ENCODE assay signal across 8 cellular contexts in the genomic region with DNA sequence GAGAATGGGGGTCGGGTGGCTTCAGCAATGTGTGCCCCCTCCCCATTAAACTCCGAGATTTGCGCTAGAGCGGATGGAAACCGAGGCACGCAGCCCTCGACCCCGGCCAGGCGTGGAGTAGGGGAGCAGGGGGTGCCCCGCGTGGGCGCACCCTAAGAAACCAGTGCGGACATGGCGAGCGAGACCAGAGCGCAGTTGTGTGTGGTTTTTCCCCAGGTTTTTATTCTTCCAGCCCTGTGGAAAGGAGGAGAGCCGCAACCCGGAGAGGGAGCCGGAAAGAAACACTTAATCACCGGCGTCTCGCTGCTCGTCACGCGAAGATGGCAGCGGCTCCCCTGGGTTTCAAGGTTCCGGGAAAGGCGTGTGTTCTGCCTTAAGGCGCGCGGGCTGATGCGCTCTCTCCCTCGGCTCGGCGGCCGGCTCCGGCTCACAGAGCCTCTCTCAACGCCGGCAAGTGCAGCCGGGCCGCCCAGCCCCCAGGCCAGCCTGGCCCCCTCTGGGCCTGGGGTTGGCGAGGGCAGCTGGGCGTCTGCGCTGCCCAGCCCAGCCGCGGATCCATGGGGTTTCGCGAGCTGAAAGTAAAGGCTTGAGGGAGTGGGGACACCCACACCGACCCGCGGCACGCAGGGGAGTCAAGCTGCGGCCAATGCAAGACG.
A peak's percentile ranks its signal among the peaks of the same experiment; 100 is the strongest.
DNase-seq lines count a peak whose midpoint lies in the region; ATAC-seq and TF ChIP-seq lines count a peak whose summit lies in the region.

No MANE protein-coding gene starts in this region.

- no peak overlapping the region for H3K9ac ChIP-seq in SK-N-MC (ENCODE audit: insufficient read length)

- H3K9me3 ChIP-seq in SK-N-MC (ENCODE audit: low read depth, low read length) (no peaks in the 10 kb centered on the region), lower lobe of right lung (no peaks in the 10 kb centered on the region), thymus (ENCODE audit: control insufficient read depth) (no peaks in the 10 kb centered on the region)

- intact Hi-C loops in lower lobe of right lung (cut with DNase I) = no loop called here

- ATAC-seq in lower lobe of right lung = peak in 1 of 2 donors; percentile 0
- ATAC-seq in HG03139 (IDR thresholded peaks at IDR 0.05; ENCODE audit: unreplicated experiment) = no peak

- WGBS in thymus = under 1% methylated on average over 54 of the region's 54 CpGs

- no peaks in the 10 kb centered on the region for H3K27me3 ChIP-seq in lower lobe of right lung (ENCODE audit: low read depth)
- H3K27me3 ChIP-seq in thymus (ENCODE audit: control insufficient read depth, insufficient read depth) = no peaks in the 10 kb centered on the region

- peak overlapping the region; percentile 72 for H3K4me3 ChIP-seq in SK-N-MC
- peak overlapping the region; percentile 52 for H3K4me3 ChIP-seq in choroid plexus epithelial cell (ENCODE audit: low read depth, low read length)
- H3K4me3 ChIP-seq in lower lobe of right lung = peak overlapping the region; percentile 56
- peak overlapping the region; percentile 62 for H3K4me3 ChIP-seq in thymus (ENCODE audit: low read length)

- H3K36me3 ChIP-seq in SK-N-MC (ENCODE audit: insufficient read depth, low read length) (no peaks in the 10 kb centered on the region), lower lobe of right lung (no peaks in the 10 kb centered on the region), thymus (ENCODE audit: control insufficient read depth, insufficient read depth) (no peaks in the 10 kb centered on the region)

- H3K4me1 ChIP-seq in lower lobe of right lung = peaks cover 41% of the 10 kb centered on the region
- peaks cover 17% of the 10 kb centered on the region for H3K4me1 ChIP-seq in thymus (ENCODE audit: control insufficient read depth, insufficient read depth, low read length)

- DNase-seq in GM03348 (ENCODE audit: low spot score) (peak; percentile 42), SK-N-MC (ENCODE audit: low read depth, low spot score) (no peak), choroid plexus epithelial cell (ENCODE audit: low read depth) (peak; percentile 44), lower lobe of right lung (no peak), KG1 (lab: John Stamatoyannopoulos, UW) (no peak), DMS153 (lab: John Stamatoyannopoulos, UW) (no peak)

- TF ChIP-seq CTCF in choroid plexus epithelial cell (conservative IDR thresholded peaks at IDR 0.05; ENCODE audit: low read depth, low read length) (no peak), lower lobe of right lung (IDR thresholded peaks at IDR 0.05) (no peak)

- peak overlapping the region; percentile 89 for H3K27ac ChIP-seq in SK-N-MC
- H3K27ac ChIP-seq in lower lobe of right lung = peak overlapping the region; percentile 87
- H3K27ac ChIP-seq in thymus (ENCODE audit: low read depth) = peak overlapping the region; percentile 89

Comparison
In these comparisons a context has a peak if more than half of its experiments do, and no peak if none do; other contexts are left out.
1. DNase-seq: peak in GM03348 (single experiment) and choroid plexus epithelial cell (single experiment); none in SK-N-MC (single experiment), lower lobe of right lung (single experiment), KG1 (single experiment) and DMS153 (single experiment).
2. Peak in every context shown above with its lines, with median percentiles within 50 percentile points of each other: H3K27ac ChIP-seq and H3K4me3 ChIP-seq.